In genomic region chr16:23035240-23035639, GRCh38 we compare ENCODE assay signal across 31 cellular contexts.
"Had no signal": no experiment of that assay in that cellular context is flagged by ENCODE, and none has a peak within 500 bp of the region (broad histone marks: within the 10 kb centered on the region; RNA-seq: fewer than 3 reads in every experiment).

No MANE protein-coding gene starts in this region.

- H3K4me1 ChIP-seq: adrenal gland, ascending aorta, body of pancreas, breast epithelium had no signal

- ATAC-seq: activated naive CD4-positive, alpha-beta T cell treated with anti-CD3 and anti-CD28 coated beads, Interleukin-2, amount 50 U/mL, for 72 hours; activated naive CD8-positive, alpha-beta T cell treated with anti-CD3 and anti-CD28 coated beads, Interleukin-2, amount 50 U/mL, for 24 hours; activated T-cell treated with anti-CD3 and anti-CD28 coated beads, Interleukin-2, amount 50 U/mL, for 4 hours; activated T-cell treated with anti-CD3 and anti-CD28 coated beads, Interleukin-2, amount 50 U/mL, for 72 hours; activated T-helper 17 cell treated with anti-CD3 and anti-CD28 coated beads, Interleukin-2, amount 50 U/mL, for 72 hours; body of pancreas had no signal

- H3K27ac ChIP-seq: adrenal gland, ascending aorta, body of pancreas, brain microvascular endothelial cell, breast epithelium, cardiac muscle cell had no signal

- H3K4me3 ChIP-seq: adrenal gland, ascending aorta, body of pancreas, breast epithelium, cardiac muscle cell had no signal

- DNase-seq: activated effector memory CD4-positive, alpha-beta T cell treated with anti-CD3 and anti-CD28 coated beads, Interleukin-2, amount 50 U/mL, for 16 hours; activated effector memory CD4-positive, alpha-beta T cell treated with Interleukin-2 at 50 U/mL for 16 hours; activated gamma-delta T cell; activated gamma-delta T cell treated with Interleukin-2 at 50 U/mL for 16 hours; activated naive CD4-positive, alpha-beta T cell; activated naive CD4-positive, alpha-beta T cell treated with anti-CD3 and anti-CD28 coated beads, Interleukin-2, amount 10 ng/mL, durations not matched to agents 7 days and 5 days; activated naive CD4-positive, alpha-beta T cell treated with anti-CD3 and anti-CD28 coated beads, Interleukin-2, amount 50 U/mL, for 16 hours; activated naive CD4-positive, alpha-beta T cell treated with Interleukin-2 at 50 U/mL for 16 hours; activated naive CD8-positive, alpha-beta T cell treated with anti-CD3 and anti-CD28 coated beads for 36 hours; activated naive CD8-positive, alpha-beta T cell treated with anti-CD3 and anti-CD28 coated beads, Interleukin-2, amount 10 ng/mL, durations not matched to agents 7 days and 5 days; activated naive CD8-positive, alpha-beta T cell treated with anti-CD3 and anti-CD28 coated beads, Interleukin-2, amount 50 U/mL, for 24 hours; activated T-cell treated with anti-CD3 and anti-CD28 coated beads, Interleukin-2, amount 50 U/mL, for 1 hour; activated T-cell treated with anti-CD3 and anti-CD28 coated beads, Interleukin-2, amount 50 U/mL, for 24 hours; activated T-cell treated with anti-CD3 and anti-CD28 coated beads, Interleukin-2, amount 50 U/mL, for 4 hours; activated T-cell treated with anti-CD3 and anti-CD28 coated beads, Interleukin-2, amount 50 U/mL, for 48 hours; activated T-cell treated with anti-CD3 and anti-CD28 coated beads, Interleukin-2, amount 50 U/mL, for 72 hours; adrenal gland; amniotic stem cell; amygdala; anterior cingulate cortex; aorta; body of pancreas; brain microvascular endothelial cell; caudate nucleus; central memory CD4-positive, alpha-beta T cell; cerebellar nuclear complex had no signal

- H3K9me3 ChIP-seq: adrenal gland had no signal

- H3K36me3 ChIP-seq: adrenal gland, ascending aorta, brain microvascular endothelial cell, breast epithelium, cardiac muscle cell had no signal
